26 cellular contexts compared by ENCODE assay signal in genomic region chr3:148255981-148256969, GRCh38.
"Had no signal": no experiment of that assay in that cellular context is flagged by ENCODE, and none has a peak within 500 bp of the region (broad histone marks: within the 10 kb centered on the region; RNA-seq: fewer than 3 reads in every experiment).

No MANE protein-coding gene starts in this region.

- H3K36me3 Mint-ChIP-seq: activated naive CD8-positive, alpha-beta T cell treated with anti-CD3 and anti-CD28 coated beads for 36 hours; naive thymus-derived CD4-positive, alpha-beta T cell; T-cell had no signal

- H3K36me3 ChIP-seq: breast epithelium, spleen, thyroid gland, upper lobe of right lung had no signal

- H3K4me3 ChIP-seq: breast epithelium, mucosa of descending colon, spleen, thyroid gland, upper lobe of right lung had no signal

- H3K9me3 ChIP-seq: breast epithelium, mucosa of descending colon, spleen, thyroid gland, upper lobe of right lung had no signal

- DNase-seq: activated CD4-positive, alpha-beta T cell treated with anti-CD3 and anti-CD28 coated beads for 1 hour; activated CD8-positive, alpha-beta memory T cell treated with anti-CD3 and anti-CD28 coated beads for 24 hours; activated CD8-positive, alpha-beta memory T cell treated with anti-CD3 and anti-CD28 coated beads, Interleukin-2, amount 50 U/mL, for 4 hours; activated naive CD4-positive, alpha-beta T cell treated with Interleukin-2 at 50 U/mL for 16 hours; activated naive CD8-positive, alpha-beta T cell treated with anti-CD3 and anti-CD28 coated beads for 36 hours; activated T-cell treated with anti-CD3 and anti-CD28 coated beads, Interleukin-2, amount 50 U/mL, for 24 hours; effector memory CD4-positive, alpha-beta T cell; glutamatergic neuron; hypothalamus; mesenchymal stem cell; mucosa of descending colon; naive thymus-derived CD4-positive, alpha-beta T cell; retina; spleen; stimulated activated CD4-positive, alpha-beta T cell treated with anti-CD3 and anti-CD28 coated beads, Interleukin-4, amount 100 ng/mL, for 24 hours; substantia nigra; T-cell; thyroid gland; upper lobe of right lung had no signal

- H3K4me1 Mint-ChIP-seq: activated naive CD8-positive, alpha-beta T cell treated with anti-CD3 and anti-CD28 coated beads for 36 hours; central memory CD8-positive, alpha-beta T cell; naive thymus-derived CD4-positive, alpha-beta T cell; T-cell had no signal

- H3K27ac Mint-ChIP-seq: activated naive CD8-positive, alpha-beta T cell treated with anti-CD3 and anti-CD28 coated beads for 36 hours; activated T-cell treated with anti-CD3 and anti-CD28 coated beads, Interleukin-2, amount 50 U/mL, for 24 hours; activated T-helper 2 cell treated with anti-CD3 and anti-CD28 coated beads, Interferon-gamma antibody, Interleukin-2, Interleukin-4, amounts not matched to agents 10 μg/mL and 5 μg/mL and 100 μg/mL, durations not matched to agents 14 hours and 24 hours and 36 hours; naive thymus-derived CD4-positive, alpha-beta T cell; stimulated activated naive CD8-positive, alpha-beta T cell treated with anti-CD3 and anti-CD28 coated beads, Interleukin-15, Interleukin-2, amounts not matched to agents 100 ng/mL and 50 ng/mL, for 24 hours; T-cell; T-helper 2 cell treated with Interferon-gamma antibody and Interleukin-4, amounts not matched to agents 5 μg/mL and 100 μg/mL, for 36 hours had no signal

- H3K27me3 Mint-ChIP-seq: activated naive CD8-positive, alpha-beta T cell treated with anti-CD3 and anti-CD28 coated beads for 36 hours; activated T-cell treated with anti-CD3 and anti-CD28 coated beads, Interleukin-2, amount 50 U/mL, for 24 hours; central memory CD8-positive, alpha-beta T cell; naive thymus-derived CD4-positive, alpha-beta T cell; stimulated activated naive CD8-positive, alpha-beta T cell treated with anti-CD3 and anti-CD28 coated beads, Interleukin-15, Interleukin-2, amounts not matched to agents 100 ng/mL and 50 ng/mL, for 24 hours; T-cell had no signal

- H3K4me1 ChIP-seq: breast epithelium, spleen, thyroid gland, upper lobe of right lung had no signal

- H3K4me3 Mint-ChIP-seq: activated naive CD8-positive, alpha-beta T cell treated with anti-CD3 and anti-CD28 coated beads for 36 hours; activated T-cell treated with anti-CD3 and anti-CD28 coated beads, Interleukin-2, amount 50 U/mL, for 24 hours; central memory CD8-positive, alpha-beta T cell; naive thymus-derived CD4-positive, alpha-beta T cell; neural crest cell; stimulated activated naive CD8-positive, alpha-beta T cell treated with anti-CD3 and anti-CD28 coated beads, Interleukin-15, Interleukin-2, amounts not matched to agents 100 ng/mL and 50 ng/mL, for 24 hours; T-cell; T-helper 2 cell treated with Interferon-gamma antibody and Interleukin-4, amounts not matched to agents 5 μg/mL and 100 μg/mL, for 36 hours had no signal

- H3K27me3 ChIP-seq: breast epithelium, thyroid gland, upper lobe of right lung had no signal

- H3K27ac ChIP-seq: breast epithelium, spleen, thyroid gland, upper lobe of right lung, VCaP had no signal
